ENCODE assay signal across 8 cellular contexts in the genomic region with DNA sequence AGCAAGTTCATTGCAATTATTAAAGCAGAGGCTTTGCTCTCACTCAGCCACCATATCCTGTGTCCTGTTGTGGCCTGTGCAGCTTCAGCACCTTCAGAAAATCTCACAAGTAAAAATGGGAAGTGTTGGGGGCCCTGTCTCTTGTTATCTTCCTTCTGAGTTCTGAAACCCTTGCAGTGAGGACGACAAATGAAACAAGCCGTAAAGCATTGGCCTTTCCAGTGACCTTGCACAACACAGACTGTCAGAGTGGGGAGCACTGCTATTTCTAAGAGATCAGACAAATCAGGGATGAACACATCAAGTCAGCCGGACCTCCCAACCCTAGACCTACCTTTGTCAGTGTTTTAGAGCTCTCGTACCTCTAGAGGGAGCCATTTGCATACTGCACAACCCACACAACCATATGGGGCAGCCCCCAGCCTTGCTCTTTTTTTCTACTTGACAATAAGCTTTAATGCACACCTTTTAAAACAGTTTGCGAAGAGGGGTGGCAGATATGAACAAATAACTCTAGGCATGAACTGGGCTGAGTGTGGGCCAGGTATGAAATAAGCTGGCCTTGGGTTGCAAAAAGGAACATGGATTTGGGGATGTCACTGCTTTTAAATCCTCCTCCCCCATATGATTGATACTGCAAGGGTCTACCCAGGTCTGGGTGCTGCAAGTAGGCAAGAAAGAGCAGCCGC.
DNase-seq lines count a peak whose midpoint lies in the region; ATAC-seq and TF ChIP-seq lines count a peak whose summit lies in the region.

No MANE protein-coding gene starts in this region.

- BruUV-seq in PC-3 (replicated peaks; lab: Mats Ljungman, UMichigan), result no TSS peak

- H3K9me3 ChIP-seq in PC-3 (ENCODE audit: low read length), result no peaks in the 10 kb centered on the region
- H3K9me3 ChIP-seq in left lung, result no peaks in the 10 kb centered on the region
- no peaks in the 10 kb centered on the region for H3K9me3 ChIP-seq in transverse colon

- no peaks in the 10 kb centered on the region for H3K27me3 Mint-ChIP-seq in chondrocyte (ENCODE audit: low read depth)

- H3K9me3 Mint-ChIP-seq in chondrocyte (ENCODE audit: low read depth), result no peaks in the 10 kb centered on the region

- H3K36me3 Mint-ChIP-seq in chondrocyte (ENCODE audit: low read depth), result peaks cover 2% of the 10 kb centered on the region

- H3K4me3 Mint-ChIP-seq in chondrocyte (ENCODE audit: unreplicated experiment), result no peak overlapping the region

- no peaks in the 10 kb centered on the region for H3F3A ChIP-seq in PC-3 (ENCODE audit: low read length, unreplicated experiment)

- intact Hi-C loops in PC-3 (cut with micrococcal nuclease), result loop anchor here (5.0 kb wide), 2 partner anchors 183 to 433 kb away; no protein-coding TSS in a partner anchor
- intact Hi-C loops in left lung (cut with DNase I), result no loop called here
- intact Hi-C loops in transverse colon (cut with DNase I; ENCODE audit: low total_unique reads), result no loop called here

- DNase-seq in 8988T (peak; percentile 47), GF-D8 (lab: John Stamatoyannopoulos, UW) (peak; percentile 10), PC-3 (peak; percentile 62), chondrocyte (ENCODE audit: low spot score) (no peak), left lung (no peak), transverse colon (no peak)

- TF ChIP-seq EP300 in transverse colon (IDR thresholded peaks at IDR 0.05; ENCODE audit: low read depth), result no peak

- POLR2A ChIA-PET in PC-3 (lab: Charles Lee; ENCODE audit: unreplicated experiment), result interaction anchor here (0.6 kb wide), 1 partner anchor 90 kb away, joined by 4 read pairs; a partner anchor contains a TSS

- no peak overlapping the region for H2AFZ ChIP-seq in PC-3 (ENCODE audit: low read length)

- no peak overlapping the region for H3K4me2 ChIP-seq in PC-3 (ENCODE audit: low read length)

- H3K36me3 ChIP-seq in PC-3 (ENCODE audit: low read depth, low read length) (no peaks in the 10 kb centered on the region; the same call in 1 of the 2 replicates), left lung (peaks cover 0 to 15% of the 10 kb centered on the region in 2 donors), transverse colon (no peaks in the 10 kb centered on the region)

- in situ Hi-C loops in transverse colon (cut with MboI; ENCODE audit: low pct_ligation_motif_present in 1 of 4, low pct_unique_long_range_greater_than_20kb in 1 of 4, low sequenced_read_pairs in 3 of 4), result no loop called here

- H4K20me1 ChIP-seq in PC-3 (ENCODE audit: low read length), result no peaks in the 10 kb centered on the region

- peak; percentile 62 for ATAC-seq in HG03571 (IDR thresholded peaks at IDR 0.05; ENCODE audit: unreplicated experiment)
- ATAC-seq in PC-3, result peak; percentile 69; the same call in 1 of the 2 replicates
- peak; percentile 74 for ATAC-seq in left lung
- ATAC-seq in GM19397 (IDR thresholded peaks at IDR 0.05; ENCODE audit: unreplicated experiment), result no peak

- WGBS in transverse colon (ENCODE audit: low coverage in 1 of 2), 2 donors, result 54 to 65% methylated on average over 4 to 6 of the region's 6 CpGs

- no peak for TF ChIP-seq POLR2A in transverse colon (IDR thresholded peaks at IDR 0.05)

- no peaks in the 10 kb centered on the region for H3K4me1 Mint-ChIP-seq in chondrocyte (ENCODE audit: low read depth)

- no peak overlapping the region for H3K4me3 ChIP-seq in PC-3 (ENCODE audit: low read length)
- no peak overlapping the region for H3K4me3 ChIP-seq in left lung
- H3K4me3 ChIP-seq in transverse colon, result no peak overlapping the region

- H3K9ac ChIP-seq in PC-3 (ENCODE audit: low read length), result no peak overlapping the region

- H3K4me1 ChIP-seq in PC-3 (ENCODE audit: insufficient read depth, low read length) (no peaks in the 10 kb centered on the region), left lung (no peaks in the 10 kb centered on the region), transverse colon (peaks cover 0 to 4% (median 0%) of the 10 kb centered on the region in 4 donors)

- H3K79me2 ChIP-seq in PC-3 (ENCODE audit: low read length), result no peaks in the 10 kb centered on the region

- H3K27ac Mint-ChIP-seq in chondrocyte (ENCODE audit: unreplicated experiment), result no peak overlapping the region

- H3K9me2 ChIP-seq in PC-3 (replicated peaks; ENCODE audit: low read length), result no peaks in the 10 kb centered on the region

- peak; percentile 78 for TF ChIP-seq CTCF in PC-3 (conservative IDR thresholded peaks at IDR 0.05; ENCODE audit: low read depth, low read length)
- peak; percentile 86 for TF ChIP-seq CTCF in chondrocyte (IDR thresholded peaks at IDR 0.05)
- TF ChIP-seq CTCF in left lung (IDR thresholded peaks at IDR 0.05), result peak in 1 of 2 donors; percentile 23
- peak; percentile 35 to 48 (median 46) for TF ChIP-seq CTCF in transverse colon (IDR thresholded peaks at IDR 0.05)

- H3K27me3 ChIP-seq in PC-3 (ENCODE audit: low read length) (no peaks in the 10 kb centered on the region), left lung (no peaks in the 10 kb centered on the region), transverse colon (no peaks in the 10 kb centered on the region)

- H3K27ac ChIP-seq in PC-3 (ENCODE audit: low read length) (no peak overlapping the region), left lung (no peak overlapping the region), transverse colon (peak overlapping the region in 1 of 4 donors; percentile 74)

- CTCF ChIA-PET in PC-3 (lab: Charles Lee), result interaction anchor here (0.6 kb wide), 1 partner anchor 9 kb away, joined by 3 read pairs; no protein-coding TSS in a partner anchor

Comparison
In these comparisons a context has a peak if more than half of its experiments do, and no peak if none do; other contexts are left out.
1. DNase-seq: peak in 8988T (single experiment), GF-D8 (single experiment) and PC-3 (single experiment); none in chondrocyte (single experiment), left lung (0 of 2) and transverse colon (single experiment).